Comparison of ENCODE assay signal across 8 cellular contexts in the genomic region with DNA sequence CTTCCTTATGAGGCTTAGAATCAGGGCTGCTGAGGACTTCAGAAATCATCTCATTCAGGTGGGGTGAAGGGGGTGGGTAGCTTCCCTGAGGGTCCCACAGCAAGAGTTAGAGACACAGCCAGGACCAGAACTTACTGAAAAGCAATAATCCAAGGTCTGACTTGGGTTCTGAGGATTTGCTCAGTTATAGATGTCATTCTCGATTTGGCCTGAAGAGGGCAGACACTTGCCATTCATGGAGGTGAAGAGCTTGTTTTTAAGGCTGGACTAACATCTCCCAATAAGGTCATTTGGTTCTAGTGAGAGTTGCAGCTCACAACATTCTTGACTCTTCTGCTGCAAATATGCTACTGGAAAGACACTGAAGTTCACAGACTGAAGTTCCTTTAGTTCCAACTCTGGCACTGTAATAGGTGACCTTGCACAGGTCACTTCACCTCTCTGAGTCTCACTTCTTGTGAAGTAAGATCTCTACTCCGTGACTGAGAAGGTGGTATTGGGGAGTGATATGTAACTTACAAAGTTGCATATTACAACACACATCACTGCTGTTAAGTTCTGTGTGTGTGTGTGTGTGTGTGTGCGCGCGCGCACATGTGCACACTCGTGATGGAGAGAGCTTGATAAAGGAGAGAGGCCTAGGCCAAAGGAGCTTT.
DNase-seq lines count a peak whose midpoint lies in the region; ATAC-seq, FAIRE-seq and TF ChIP-seq lines count a peak whose summit lies in the region.

No MANE protein-coding gene starts in this region.

- no peaks in the 10 kb centered on the region for H3K36me3 Mint-ChIP-seq in memory B cell

- H3K27me3 Mint-ChIP-seq in memory B cell: peaks cover 3% of the 10 kb centered on the region

- no peaks in the 10 kb centered on the region for H3K9me3 Mint-ChIP-seq in memory B cell

- FAIRE-seq in H54 (lab: Jason Lieb, UNC): peak; percentile 72

- H3K4me1 ChIP-seq in RWPE2 (ENCODE audit: insufficient read depth, poor library complexity, severe bottlenecking) (no peaks in the 10 kb centered on the region), upper lobe of left lung (peaks cover 0 to 8% (median 2%) of the 10 kb centered on the region in 4 donors)

- intact Hi-C loops in dorsolateral prefrontal cortex (cut with DNase I): no loop called here

- TF ChIP-seq EP300 in upper lobe of left lung (IDR thresholded peaks at IDR 0.05): no peak

- no peak overlapping the region for H3K4me3 Mint-ChIP-seq in memory B cell

- H3K27ac Mint-ChIP-seq in memory B cell: no peak overlapping the region

- TF ChIP-seq CTCF in LNCAP (IDR thresholded peaks at IDR 0.05) (peak; percentile 79), RWPE2 (IDR thresholded peaks at IDR 0.05; ENCODE audit: poor library complexity, severe bottlenecking) (peak; percentile 80), dorsolateral prefrontal cortex (IDR thresholded peaks at IDR 0.05 in 54 of 56, conservative IDR thresholded peaks at IDR 0.05 in 2 of 56; ENCODE audit: low read depth in 1 of 56, partially characterized antibody in 56 of 56) (peak; percentile 71 to 96 (median 87)), upper lobe of left lung (IDR thresholded peaks at IDR 0.05) (peak; percentile 55 to 90 (median 84))

- TF ChIP-seq POLR2A in H54 (IDR thresholded peaks at IDR 0.05; ENCODE audit: low read depth, low read length) (no peak), upper lobe of left lung (IDR thresholded peaks at IDR 0.05) (no peak)

- DNase-seq in A172 (ENCODE audit: low spot score): peak; percentile 70
- DNase-seq in GDM1 (lab: John Stamatoyannopoulos, UW): peak; percentile 8
- peak; percentile 42 for DNase-seq in H54 (ENCODE audit: insufficient read length, low spot score)
- DNase-seq in RWPE2 (ENCODE audit: low spot score): no peak
- peak in 2 of 10 donors; percentile 17 to 59 for DNase-seq in dorsolateral prefrontal cortex
- DNase-seq in memory B cell (ENCODE audit: low spot score in 2 of 2): peak; percentile 40 to 45
- DNase-seq in upper lobe of left lung: peak in 1 of 2 donors; percentile 28

- H3K27me3 ChIP-seq in RWPE2 (ENCODE audit: insufficient read depth, poor library complexity, severe bottlenecking) (no peaks in the 10 kb centered on the region), dorsolateral prefrontal cortex (no peaks in the 10 kb centered on the region), upper lobe of left lung (no peaks in the 10 kb centered on the region)

- ATAC-seq in RWPE2 (ENCODE audit: low read depth) (peak; percentile 54), memory B cell (ENCODE audit: low read depth) (peak; percentile 19), upper lobe of left lung (ENCODE audit: low FRiP score in 2 of 2) (peak; percentile 67 to 83)

- H3K4me3 ChIP-seq in RWPE2 (ENCODE audit: severe bottlenecking) (no peak overlapping the region), dorsolateral prefrontal cortex (no peak overlapping the region), upper lobe of left lung (no peak overlapping the region)

- H3K27ac ChIP-seq in RWPE2 (ENCODE audit: poor library complexity, severe bottlenecking) (no peak overlapping the region), dorsolateral prefrontal cortex (peak overlapping the region in 23 of 59 donors; percentile 6 to 65 (median 33)), upper lobe of left lung (no peak overlapping the region)

- 48 to 54% methylated on average over 7 of the region's 7 CpGs for WGBS in upper lobe of left lung, 2 donors

- H3K4me1 Mint-ChIP-seq in memory B cell: peaks cover 5% of the 10 kb centered on the region

- H3K36me3 ChIP-seq in RWPE2 (ENCODE audit: low read depth) (peaks cover 6% of the 10 kb centered on the region), upper lobe of left lung (peaks cover 0 to 23% (median 4%) of the 10 kb centered on the region in 4 donors)

- H3K9me3 ChIP-seq in RWPE2 (ENCODE audit: severe bottlenecking) (no peaks in the 10 kb centered on the region), upper lobe of left lung (no peaks in the 10 kb centered on the region)

Comparison
In these comparisons a context has a peak if more than half of its experiments do, and no peak if none do; other contexts are left out.
1. ATAC-seq: peak in every context shown above with its lines; median percentile 75 in upper lobe of left lung; 54 in RWPE2; 19 in memory B cell.